In genomic region chr12:128595609-128596008, GRCh38 we compare ENCODE assay signal across 35 cellular contexts.
"Had no signal": no experiment of that assay in that cellular context is flagged by ENCODE, and none has a peak within 500 bp of the region (broad histone marks: within the 10 kb centered on the region; RNA-seq: fewer than 3 reads in every experiment).

No MANE protein-coding gene starts in this region.

- H3K36me3 ChIP-seq: brain microvascular endothelial cell, breast epithelium had no signal

- DNase-seq: activated B cell treated with CpG ODN at 0.5 μM for 24 hours; activated CD4-positive, alpha-beta memory T cell treated with anti-CD3 and anti-CD28 coated beads, Interleukin-2, amount 10 ng/mL, durations not matched to agents 7 days and 5 days; activated CD4-positive, alpha-beta T cell treated with anti-CD3 and anti-CD28 coated beads for 4 hours; activated CD4-positive, alpha-beta T cell treated with anti-CD3 and anti-CD28 coated beads, Interleukin-2, amount 10 ng/mL, durations not matched to agents 24 days and 14 days; activated CD4-positive, alpha-beta T cell treated with anti-CD3 and anti-CD28 coated beads, Interleukin-2, amount 50 U/mL, for 1 hour; activated CD4-positive, alpha-beta T cell treated with anti-CD3 and anti-CD28 coated beads, Interleukin-2, amount 50 U/mL, for 4 hours; activated CD4-positive, CD25-positive, alpha-beta regulatory T cell treated with anti-CD3 and anti-CD28 coated beads, Interleukin-2, amount 50 U/mL, for 72 hours; activated CD8-positive, alpha-beta memory T cell treated with anti-CD3 and anti-CD28 coated beads for 24 hours; activated CD8-positive, alpha-beta memory T cell treated with anti-CD3 and anti-CD28 coated beads, Interleukin-2, amount 10 ng/mL, durations not matched to agents 7 days and 5 days; activated CD8-positive, alpha-beta memory T cell treated with anti-CD3 and anti-CD28 coated beads, Interleukin-2, amount 50 U/mL, for 48 hours; activated CD8-positive, alpha-beta T cell treated with anti-CD3 and anti-CD28 coated beads, Interleukin-2, amount 10 ng/mL, durations not matched to agents 7 days and 5 days; activated effector memory CD4-positive, alpha-beta T cell treated with Interleukin-2 at 50 U/mL for 16 hours; activated gamma-delta T cell; activated naive CD4-positive, alpha-beta T cell treated with anti-CD3 and anti-CD28 coated beads, Interleukin-2, amount 10 ng/mL, durations not matched to agents 7 days and 5 days; activated naive CD4-positive, alpha-beta T cell treated with Interleukin-2 at 50 U/mL for 16 hours; activated naive CD8-positive, alpha-beta T cell treated with anti-CD3 and anti-CD28 coated beads, Interleukin-2, amount 10 ng/mL, durations not matched to agents 7 days and 5 days; activated naive CD8-positive, alpha-beta T cell treated with anti-CD3 and anti-CD28 coated beads, Interleukin-2, amount 50 U/mL, for 24 hours; activated T-cell treated with anti-CD3 and anti-CD28 coated beads, Interleukin-2, amount 50 U/mL, for 24 hours; activated T-cell treated with anti-CD3 and anti-CD28 coated beads, Interleukin-2, amount 50 U/mL, for 48 hours; aorta; body of pancreas; brain microvascular endothelial cell; central memory CD4-positive, alpha-beta T cell; T-helper 1 cell; T-helper 2 cell; T-helper 9 cell had no signal

- H3K36me3 Mint-ChIP-seq: activated CD8-positive, alpha-beta memory T cell treated with anti-CD3 and anti-CD28 coated beads, Interleukin-2, amount 10 ng/mL, durations not matched to agents 7 days and 5 days; activated naive CD4-positive, alpha-beta T cell treated with anti-CD3 and anti-CD28 coated beads, Interleukin-2, amount 10 ng/mL, durations not matched to agents 7 days and 5 days; activated naive CD4-positive, alpha-beta T cell treated with anti-CD3 and anti-CD28 coated beads, Interleukin-2, amount 50 U/mL, for 24 hours; activated naive CD8-positive, alpha-beta T cell; activated naive CD8-positive, alpha-beta T cell treated with anti-CD3 and anti-CD28 coated beads, Interleukin-2, amount 10 ng/mL, durations not matched to agents 7 days and 5 days had no signal

- H3K9me3 Mint-ChIP-seq: activated B cell treated with CpG ODN at 0.5 μM for 24 hours; activated CD4-positive, alpha-beta T cell treated with anti-CD3 and anti-CD28 coated beads, Interleukin-2, amount 10 ng/mL, durations not matched to agents 24 days and 14 days; activated naive CD8-positive, alpha-beta T cell treated with anti-CD3 and anti-CD28 coated beads, Interleukin-2, amount 50 U/mL, for 24 hours; activated T-cell treated with anti-CD3 and anti-CD28 coated beads, Interleukin-2, amount 50 U/mL, for 24 hours; activated T-helper 2 cell treated with anti-CD3 and anti-CD28 coated beads, Interferon-gamma antibody, Interleukin-2, Interleukin-4, amounts not matched to agents 10 μg/mL and 5 μg/mL and 100 μg/mL, durations not matched to agents 14 hours and 24 hours and 36 hours had no signal

- FAIRE-seq: astrocyte, TTC549 had no signal

- H3K27ac ChIP-seq: body of pancreas, brain microvascular endothelial cell, breast epithelium, VCaP had no signal

- ATAC-seq: activated CD8-positive, alpha-beta memory T cell treated with anti-CD3 and anti-CD28 coated beads, Interleukin-2, amount 10 ng/mL, durations not matched to agents 7 days and 5 days; activated CD8-positive, alpha-beta T cell treated with anti-CD3 and anti-CD28 coated beads, Interleukin-2, amount 10 ng/mL, durations not matched to agents 7 days and 5 days; activated naive CD8-positive, alpha-beta T cell treated with anti-CD3 and anti-CD28 coated beads, Interleukin-2, amount 50 U/mL, for 24 hours; body of pancreas had no signal

- H3K4me1 Mint-ChIP-seq: activated B cell treated with CpG ODN at 0.5 μM for 24 hours; activated CD4-positive, alpha-beta memory T cell treated with anti-CD3 and anti-CD28 coated beads, Interleukin-2, amount 10 ng/mL, durations not matched to agents 7 days and 5 days; activated CD4-positive, alpha-beta T cell treated with anti-CD3 and anti-CD28 coated beads, Interleukin-2, amount 10 ng/mL, durations not matched to agents 24 days and 14 days; activated CD8-positive, alpha-beta memory T cell treated with anti-CD3 and anti-CD28 coated beads, Interleukin-2, amount 10 ng/mL, durations not matched to agents 7 days and 5 days; activated naive CD4-positive, alpha-beta T cell treated with anti-CD3 and anti-CD28 coated beads, Interleukin-2, amount 10 ng/mL, durations not matched to agents 7 days and 5 days; activated naive CD4-positive, alpha-beta T cell treated with anti-CD3 and anti-CD28 coated beads, Interleukin-2, amount 50 U/mL, for 24 hours; activated naive CD8-positive, alpha-beta T cell treated with anti-CD3 and anti-CD28 coated beads, Interleukin-2, amount 10 ng/mL, durations not matched to agents 7 days and 5 days; activated naive CD8-positive, alpha-beta T cell treated with anti-CD3 and anti-CD28 coated beads, Interleukin-2, amount 50 U/mL, for 24 hours had no signal

- H3K27me3 Mint-ChIP-seq: activated B cell treated with CpG ODN at 0.5 μM for 24 hours; activated CD4-positive, alpha-beta memory T cell treated with anti-CD3 and anti-CD28 coated beads, Interleukin-2, amount 10 ng/mL, durations not matched to agents 7 days and 5 days; activated CD4-positive, alpha-beta T cell treated with anti-CD3 and anti-CD28 coated beads, Interleukin-2, amount 10 ng/mL, durations not matched to agents 24 days and 14 days; activated CD8-positive, alpha-beta memory T cell treated with anti-CD3 and anti-CD28 coated beads, Interleukin-2, amount 10 ng/mL, durations not matched to agents 7 days and 5 days; activated naive CD8-positive, alpha-beta T cell; activated naive CD8-positive, alpha-beta T cell treated with anti-CD3 and anti-CD28 coated beads, Interleukin-2, amount 10 ng/mL, durations not matched to agents 7 days and 5 days; activated T-cell treated with anti-CD3 and anti-CD28 coated beads, Interleukin-2, amount 50 U/mL, for 24 hours had no signal

- H3K27ac Mint-ChIP-seq: activated B cell treated with CpG ODN at 0.5 μM for 24 hours; activated CD4-positive, alpha-beta memory T cell treated with anti-CD3 and anti-CD28 coated beads, Interleukin-2, amount 10 ng/mL, durations not matched to agents 7 days and 5 days; activated CD4-positive, alpha-beta T cell treated with anti-CD3 and anti-CD28 coated beads, Interleukin-2, amount 10 ng/mL, durations not matched to agents 24 days and 14 days; activated CD8-positive, alpha-beta memory T cell treated with anti-CD3 and anti-CD28 coated beads, Interleukin-2, amount 10 ng/mL, durations not matched to agents 7 days and 5 days; activated CD8-positive, alpha-beta T cell treated with anti-CD3 and anti-CD28 coated beads, Interleukin-2, amount 10 ng/mL, durations not matched to agents 7 days and 5 days; activated naive CD4-positive, alpha-beta T cell treated with anti-CD3 and anti-CD28 coated beads, Interleukin-2, amount 10 ng/mL, durations not matched to agents 7 days and 5 days; activated naive CD4-positive, alpha-beta T cell treated with anti-CD3 and anti-CD28 coated beads, Interleukin-2, amount 50 U/mL, for 24 hours; activated naive CD8-positive, alpha-beta T cell; activated naive CD8-positive, alpha-beta T cell treated with anti-CD3 and anti-CD28 coated beads, Interleukin-2, amount 10 ng/mL, durations not matched to agents 7 days and 5 days; activated naive CD8-positive, alpha-beta T cell treated with anti-CD3 and anti-CD28 coated beads, Interleukin-2, amount 50 U/mL, for 24 hours; activated T-cell treated with anti-CD3 and anti-CD28 coated beads, Interleukin-2, amount 50 U/mL, for 24 hours; activated T-helper 2 cell treated with anti-CD3 and anti-CD28 coated beads, Interferon-gamma antibody, Interleukin-2, Interleukin-4, amounts not matched to agents 10 μg/mL and 5 μg/mL and 100 μg/mL, durations not matched to agents 14 hours and 24 hours and 36 hours; T-helper 1 cell treated with Interleukin-12 subunit alpha and Interleukin-12 subunit beta and Interleukin-4 antibody, amounts not matched to agents 30 μg/mL and 1 μg/mL, for 36 hours; T-helper 2 cell treated with Interferon-gamma antibody and Interleukin-4, amounts not matched to agents 5 μg/mL and 100 μg/mL, for 36 hours had no signal

- H3K4me3 Mint-ChIP-seq: activated B cell treated with CpG ODN at 0.5 μM for 24 hours; activated CD4-positive, alpha-beta memory T cell treated with anti-CD3 and anti-CD28 coated beads, Interleukin-2, amount 10 ng/mL, durations not matched to agents 7 days and 5 days; activated CD4-positive, alpha-beta T cell treated with anti-CD3 and anti-CD28 coated beads, Interleukin-2, amount 10 ng/mL, durations not matched to agents 24 days and 14 days; activated CD8-positive, alpha-beta memory T cell treated with anti-CD3 and anti-CD28 coated beads, Interleukin-2, amount 10 ng/mL, durations not matched to agents 7 days and 5 days; activated CD8-positive, alpha-beta T cell treated with anti-CD3 and anti-CD28 coated beads, Interleukin-2, amount 10 ng/mL, durations not matched to agents 7 days and 5 days; activated naive CD4-positive, alpha-beta T cell treated with anti-CD3 and anti-CD28 coated beads, Interleukin-2, amount 10 ng/mL, durations not matched to agents 7 days and 5 days; activated naive CD4-positive, alpha-beta T cell treated with anti-CD3 and anti-CD28 coated beads, Interleukin-2, amount 50 U/mL, for 24 hours; activated naive CD8-positive, alpha-beta T cell; activated naive CD8-positive, alpha-beta T cell treated with anti-CD3 and anti-CD28 coated beads, Interleukin-2, amount 10 ng/mL, durations not matched to agents 7 days and 5 days; activated naive CD8-positive, alpha-beta T cell treated with anti-CD3 and anti-CD28 coated beads, Interleukin-2, amount 50 U/mL, for 24 hours; activated T-cell treated with anti-CD3 and anti-CD28 coated beads, Interleukin-2, amount 50 U/mL, for 24 hours; T-helper 1 cell treated with Interleukin-12 subunit alpha and Interleukin-12 subunit beta and Interleukin-4 antibody, amounts not matched to agents 30 μg/mL and 1 μg/mL, for 36 hours; T-helper 2 cell treated with Interferon-gamma antibody and Interleukin-4, amounts not matched to agents 5 μg/mL and 100 μg/mL, for 36 hours had no signal

- H3K27me3 ChIP-seq: body of pancreas, brain microvascular endothelial cell, breast epithelium had no signal

- H3K4me3 ChIP-seq: body of pancreas, breast epithelium had no signal

- H3K4me1 ChIP-seq: body of pancreas, breast epithelium had no signal

- H3K9me3 ChIP-seq: body of pancreas had no signal
